In genomic region chr3:170966495-170966894, GRCh38 we compare ENCODE assay signal across 31 cellular contexts.
"Had no signal": no experiment of that assay in that cellular context is flagged by ENCODE, and none has a peak within 500 bp of the region (broad histone marks: within the 10 kb centered on the region; RNA-seq: fewer than 3 reads in every experiment).

No MANE protein-coding gene starts in this region.

- H3K36me3 ChIP-seq: breast epithelium, cardiac muscle cell, colonic mucosa, esophagus squamous epithelium, WERI-Rb-1 had no signal

- H3K27ac ChIP-seq: breast epithelium, cardiac muscle cell, colonic mucosa, epithelial cell of prostate, esophagus squamous epithelium, WERI-Rb-1 had no signal

- ATAC-seq: activated CD4-positive, CD25-positive, alpha-beta regulatory T cell treated with anti-CD3 and anti-CD28 coated beads, Interleukin-2, amount 50 U/mL, for 24 hours; activated CD8-positive, alpha-beta T cell treated with anti-CD3 and anti-CD28 coated beads for 36 hours; activated T-cell treated with anti-CD3 and anti-CD28 coated beads, Interleukin-2, amount 50 U/mL, for 4 hours; activated T-helper 17 cell treated with anti-CD3 and anti-CD28 coated beads, Interleukin-2, amount 50 U/mL, for 72 hours; T-helper 17 cell had no signal

- H3K9me3 ChIP-seq: breast epithelium, colonic mucosa, esophagus squamous epithelium had no signal

- FAIRE-seq: endometrium, endothelial cell of umbilical vein, frontal cortex had no signal

- H3K27me3 ChIP-seq: breast epithelium, cardiac muscle cell, colonic mucosa, esophagus squamous epithelium had no signal

- H3K4me3 ChIP-seq: breast epithelium, cardiac muscle cell, colonic mucosa, esophagus squamous epithelium had no signal

- DNase-seq: activated B cell treated with CpG ODN at 0.5 μM for 24 hours; activated CD4-positive, alpha-beta T cell treated with anti-CD3 and anti-CD28 coated beads for 48 hours; activated CD4-positive, alpha-beta T cell treated with anti-CD3 and anti-CD28 coated beads, Interleukin-2, amount 50 U/mL, for 1 hour; activated CD4-positive, alpha-beta T cell treated with anti-CD3 and anti-CD28 coated beads, Interleukin-2, amount 50 U/mL, for 48 hours; activated CD8-positive, alpha-beta memory T cell treated with anti-CD3 and anti-CD28 coated beads for 24 hours; activated CD8-positive, alpha-beta T cell treated with anti-CD3 and anti-CD28 coated beads for 36 hours; activated effector memory CD4-positive, alpha-beta T cell treated with Interleukin-2 at 50 U/mL for 16 hours; activated gamma-delta T cell treated with Interleukin-2 at 50 U/mL for 16 hours; activated naive CD4-positive, alpha-beta T cell treated with anti-CD3 and anti-CD28 coated beads, Interleukin-2, amount 50 U/mL, for 16 hours; activated naive CD4-positive, alpha-beta T cell treated with Interleukin-2 at 50 U/mL for 16 hours; activated T-cell treated with anti-CD3 and anti-CD28 coated beads, Interleukin-2, amount 50 U/mL, for 4 hours; amniotic stem cell; anterior cingulate cortex; central memory CD4-positive, alpha-beta T cell; cerebellar nuclear complex; colonic mucosa; effector CD8-positive, alpha-beta T cell; esophagus squamous epithelium; foreskin fibroblast; T-helper 1 cell; T-helper 17 cell; T1000; WERI-Rb-1 had no signal

- H3K4me1 ChIP-seq: breast epithelium, colonic mucosa, esophagus squamous epithelium had no signal
